Comparison of ENCODE assay signal across 6 cellular contexts in the genomic region with DNA sequence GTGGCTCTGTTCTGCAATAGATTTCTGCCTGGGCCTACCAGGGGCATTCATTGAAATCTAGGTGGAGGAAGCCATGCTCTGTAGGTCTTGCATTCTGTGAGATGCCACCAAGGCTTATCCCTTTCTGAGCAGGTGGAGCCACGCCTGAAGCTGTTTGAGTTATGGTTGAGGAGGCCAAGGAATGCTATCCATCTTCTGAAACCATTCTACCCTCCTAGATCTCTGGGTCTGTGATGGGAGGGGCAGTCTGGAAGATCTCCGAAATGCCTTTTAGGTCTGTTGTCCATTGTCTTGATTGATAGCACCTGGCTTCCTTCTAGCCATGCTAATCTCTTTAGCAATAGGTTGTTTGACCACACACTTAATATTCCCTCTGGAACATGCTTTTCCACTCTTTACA.
"Had no signal": no experiment of that assay in that cellular context is flagged by ENCODE, and none has a peak within 500 bp of the region (broad histone marks: within the 10 kb centered on the region; RNA-seq: fewer than 3 reads in every experiment).

No MANE protein-coding gene starts in this region.

- DNase-seq: H9, HCEC 1CT, HFFc6, IMR-90 had no signal

- H3K27ac Mint-ChIP-seq: GM23338, H9, HFFc6 had no signal

- H3K4me3 ChIP-seq: GM23338, K562 had no signal

- H3K4me2 ChIP-seq: GM23338 had no signal

- H3K4me3 Mint-ChIP-seq: GM23338, H9, HFFc6 had no signal

- H3K9me3 Mint-ChIP-seq: GM23338, H9, HFFc6 had no signal

- H2AFZ ChIP-seq: GM23338 had no signal
